8 cellular contexts compared by ENCODE assay signal in genomic region chr15:45454825-45455224, GRCh38.
DNase-seq lines count a peak whose midpoint lies in the region; ATAC-seq, FAIRE-seq and TF ChIP-seq lines count a peak whose summit lies in the region.

No MANE protein-coding gene starts in this region.

- H4K8ac ChIP-seq in mesenchymal stem cell (ENCODE audit: low read length): peak overlapping the region; percentile 88

- peak overlapping the region; percentile 65 for H3K27ac Mint-ChIP-seq in T-helper 2 cell treated with Interferon-gamma antibody and Interleukin-4, amounts not matched to agents 5 μg/mL and 100 μg/mL, for 36 hours

- POLR2A ChIA-PET in K562 (lab: Yijun Ruan, JAX): interaction anchor here (0.7 kb wide), 1 partner anchor 98 kb away, joined by 3 read pairs; no protein-coding TSS in a partner anchor

- peak overlapping the region; percentile 83 to 94 for H2BK12ac ChIP-seq in mesenchymal stem cell (ENCODE audit: low read length in 2 of 2)

- no peak for TF ChIP-seq EP300 in K562 (IDR thresholded peaks at IDR 0.05; ENCODE audit: low read length)

- H3K9me3 ChIP-seq in K562 (replicated peaks; ENCODE audit: control insufficient read depth, insufficient read depth, low read depth, low read length) (no peaks in the 10 kb centered on the region), mesenchymal stem cell (ENCODE audit: control insufficient read depth, low read length) (peaks cover 7% of the 10 kb centered on the region)

- intact Hi-C loops in K562 (cut with micrococcal nuclease): loop anchor here (5.0 kb wide), 1 partner anchor 148 kb away; no protein-coding TSS in a partner anchor

- no peak for TF ChIP-seq POLR2A in K562 (conservative IDR thresholded peaks at IDR 0.05)

- peak; percentile 94 for DNase-seq in AG08395 (ENCODE audit: low spot score)
- DNase-seq in GM19238 (ENCODE audit: insufficient read length, low spot score): peak; percentile 50
- peak; percentile 79 for DNase-seq in T-helper 2 cell treated with Interferon-gamma antibody and Interleukin-4, amounts not matched to agents 5 μg/mL and 100 μg/mL, for 36 hours (ENCODE audit: low spot score)
- DNase-seq in K562 (ENCODE audit: extremely low read depth in 1 of 4, low spot score in 3 of 4): peak in 2 of 4 experiments; percentile 20
- DNase-seq in mesenchymal stem cell: peak; percentile 94
- DNase-seq in stimulated activated CD8-positive, alpha-beta memory T cell treated with anti-CD3 and anti-CD28 coated beads, Interleukin-7, amount 100 ng/mL, for 4 hours (ENCODE audit: low read depth in 2 of 2): peak; percentile 58 to 62
- DNase-seq in NCI-H146 (lab: John Stamatoyannopoulos, UW): no peak

- peak overlapping the region; percentile 20 for H2BK5ac ChIP-seq in mesenchymal stem cell (ENCODE audit: low read depth, low read length, poor library complexity, severe bottlenecking)

- TF ChIP-seq RAD21 in K562 (CRISPR knock-in tag; conservative IDR thresholded peaks at IDR 0.05 in 1 of 2, IDR thresholded peaks at IDR 0.05 in 1 of 2): no peak

- TF ChIP-seq CTCF in K562 (IDR thresholded peaks at IDR 0.05 in 2 of 3, conservative IDR thresholded peaks at IDR 0.05 in 1 of 3; ENCODE audit: insufficient read depth in 2 of 3, low read depth in 1 of 3, low read length in 3 of 3): no peak

- no peaks in the 10 kb centered on the region for H3K9me3 Mint-ChIP-seq in T-helper 2 cell treated with Interferon-gamma antibody and Interleukin-4, amounts not matched to agents 5 μg/mL and 100 μg/mL, for 36 hours

- H2BK15ac ChIP-seq in mesenchymal stem cell (ENCODE audit: low read depth, poor library complexity, severe bottlenecking): peak overlapping the region; percentile 95

- in situ Hi-C loops in K562 (cut with MboI): loop anchor here (5.0 kb wide), 2 partner anchors 157 to 248 kb away; no protein-coding TSS in a partner anchor

- FAIRE-seq in K562 (lab: Jason Lieb, UNC): no peak

- CTCF ChIA-PET in K562 (lab: Yijun Ruan, JAX; ENCODE audit: low intra/inter-chr PET ratio): interaction anchor here (0.6 to 0.7 kb wide), 3 partner anchors 14 to 485 kb away, joined by 3 to 7 read pairs (median 3); no protein-coding TSS in a partner anchor

- H3K4me1 ChIP-seq in K562 (replicated peaks in 1 of 2; ENCODE audit: control insufficient read depth in 2 of 2, insufficient read depth in 2 of 2, low read length in 2 of 2): peaks cover 9% of the 10 kb centered on the region in 2 experiments; a peak in 4 of 5 replicates
- H3K4me1 ChIP-seq in mesenchymal stem cell (ENCODE audit: control insufficient read depth, insufficient read depth, low read depth, low read length): peaks cover 24% of the 10 kb centered on the region

- no TSS peak for BruUV-seq in K562 (replicated peaks; lab: Mats Ljungman, UMichigan)

- H3K27me3 ChIP-seq in K562 (ENCODE audit: control insufficient read depth in 2 of 2, insufficient read depth in 2 of 2, low read length in 2 of 2): peaks cover 10 to 24% of the 10 kb centered on the region in 2 experiments; a peak in 4 of 5 replicates
- peaks cover 0 to 8% of the 10 kb centered on the region in 2 experiments for H3K27me3 ChIP-seq in mesenchymal stem cell (ENCODE audit: control insufficient read depth in 1 of 2, insufficient read depth in 1 of 2, low read length in 2 of 2)

- H3K4me3 Mint-ChIP-seq in T-helper 2 cell treated with Interferon-gamma antibody and Interleukin-4, amounts not matched to agents 5 μg/mL and 100 μg/mL, for 36 hours: peak overlapping the region; percentile 64

- 4% methylated on average over 8 of the region's 8 CpGs for WGBS in K562 (ENCODE audit: insufficient coverage, low coverage, missing lambda C conversion rate)
- 9% methylated on average over 8 of the region's 8 CpGs for WGBS in mesenchymal stem cell

- H3K4me3 ChIP-seq in K562 (no peak overlapping the region), mesenchymal stem cell (ENCODE audit: insufficient read depth in 1 of 2, low read depth in 1 of 2, low read length in 2 of 2) (peak overlapping the region in 1 of 2 experiments; percentile 30)

- H2AFZ ChIP-seq in K562 (ENCODE audit: low read depth, low read length): no peak overlapping the region
- peak overlapping the region; percentile 44 for H2AFZ ChIP-seq in mesenchymal stem cell (ENCODE audit: low read depth, low read length)

- ATAC-seq in HG03442 (IDR thresholded peaks at IDR 0.05; ENCODE audit: unreplicated experiment) (peak; percentile 58), K562 (peak; percentile 9; the same call in 1 of the 3 replicates)

- H3K23ac ChIP-seq in mesenchymal stem cell (ENCODE audit: low read length in 2 of 2): no peak overlapping the region

- H3K4me2 ChIP-seq in K562 (ENCODE audit: insufficient read depth, low read length) (no peak overlapping the region), mesenchymal stem cell (ENCODE audit: low read length, poor library complexity, severe bottlenecking) (peak overlapping the region; percentile 47)

- peak overlapping the region; percentile 66 for H4K91ac ChIP-seq in mesenchymal stem cell (ENCODE audit: low read length)

- peak overlapping the region; percentile 98 for H2AK5ac ChIP-seq in mesenchymal stem cell (ENCODE audit: low read length, severe bottlenecking)

- H3K4me1 Mint-ChIP-seq in T-helper 2 cell treated with Interferon-gamma antibody and Interleukin-4, amounts not matched to agents 5 μg/mL and 100 μg/mL, for 36 hours (ENCODE audit: low read depth): peaks cover 52% of the 10 kb centered on the region

- no peaks in the 10 kb centered on the region for H3K79me1 ChIP-seq in mesenchymal stem cell (replicated peaks; ENCODE audit: low read length, poor library complexity, severe bottlenecking)

- H3K18ac ChIP-seq in mesenchymal stem cell (ENCODE audit: low read depth in 1 of 2, low read length in 2 of 2): peak overlapping the region; percentile 51 to 82

- H4K20me1 ChIP-seq in K562 (replicated peaks; ENCODE audit: control insufficient read depth, insufficient read depth, low read length): no peaks in the 10 kb centered on the region

- peak overlapping the region in 1 of 2 experiments; percentile 75 for H3K14ac ChIP-seq in mesenchymal stem cell (ENCODE audit: low read length in 2 of 2)

- H3K36me3 ChIP-seq in K562 (ENCODE audit: control insufficient read depth, insufficient read depth, low read length) (no peaks in the 10 kb centered on the region), mesenchymal stem cell (ENCODE audit: control insufficient read depth in 1 of 2, insufficient read depth in 2 of 2, low read depth in 1 of 2, low read length in 2 of 2) (no peaks in the 10 kb centered on the region)

- no peaks in the 10 kb centered on the region for H3K9me1 ChIP-seq in K562 (ENCODE audit: control insufficient read depth, insufficient read depth, low read length)

- peak overlapping the region in 1 of 2 experiments; percentile 96 for H3K4ac ChIP-seq in mesenchymal stem cell (ENCODE audit: low read depth in 1 of 2, low read length in 2 of 2)

- H3K79me2 ChIP-seq in K562 (ENCODE audit: control insufficient read depth, insufficient read depth, low read length): no peaks in the 10 kb centered on the region

- H3K9ac ChIP-seq in K562 (ENCODE audit: insufficient read depth in 1 of 2, low read depth in 2 of 2, low read length in 2 of 2): no peak overlapping the region
- H3K9ac ChIP-seq in mesenchymal stem cell (ENCODE audit: low read length): peak overlapping the region; percentile 65

- peak overlapping the region; percentile 50 for H2BK120ac ChIP-seq in mesenchymal stem cell (ENCODE audit: low read depth, low read length)

- no peaks in the 10 kb centered on the region for H3K27me3 Mint-ChIP-seq in T-helper 2 cell treated with Interferon-gamma antibody and Interleukin-4, amounts not matched to agents 5 μg/mL and 100 μg/mL, for 36 hours (ENCODE audit: low read depth)

- no peak overlapping the region for H3K27ac ChIP-seq in K562 (ENCODE audit: extremely low read depth, low read depth, low read length)
- H3K27ac ChIP-seq in mesenchymal stem cell (ENCODE audit: low read length, poor library complexity, severe bottlenecking): peak overlapping the region; percentile 70

- H3K36me3 Mint-ChIP-seq in T-helper 2 cell treated with Interferon-gamma antibody and Interleukin-4, amounts not matched to agents 5 μg/mL and 100 μg/mL, for 36 hours (ENCODE audit: low read depth): no peaks in the 10 kb centered on the region

TF ChIP-seq in K562, 482 proteins besides CTCF, POLR2A, EP300 and RAD21 (continues in another document):
- TF ChIP-seq, protein P1, sequence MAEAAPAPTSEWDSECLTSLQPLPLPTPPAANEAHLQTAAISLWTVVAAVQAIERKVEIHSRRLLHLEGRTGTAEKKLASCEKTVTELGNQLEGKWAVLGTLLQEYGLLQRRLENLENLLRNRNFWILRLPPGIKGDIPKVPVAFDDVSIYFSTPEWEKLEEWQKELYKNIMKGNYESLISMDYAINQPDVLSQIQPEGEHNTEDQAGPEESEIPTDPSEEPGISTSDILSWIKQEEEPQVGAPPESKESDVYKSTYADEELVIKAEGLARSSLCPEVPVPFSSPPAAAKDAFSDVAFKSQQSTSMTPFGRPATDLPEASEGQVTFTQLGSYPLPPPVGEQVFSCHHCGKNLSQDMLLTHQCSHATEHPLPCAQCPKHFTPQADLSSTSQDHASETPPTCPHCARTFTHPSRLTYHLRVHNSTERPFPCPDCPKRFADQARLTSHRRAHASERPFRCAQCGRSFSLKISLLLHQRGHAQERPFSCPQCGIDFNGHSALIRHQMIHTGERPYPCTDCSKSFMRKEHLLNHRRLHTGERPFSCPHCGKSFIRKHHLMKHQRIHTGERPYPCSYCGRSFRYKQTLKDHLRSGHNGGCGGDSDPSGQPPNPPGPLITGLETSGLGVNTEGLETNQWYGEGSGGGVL (CRISPR knock-in tag; IDR thresholded peaks at IDR 0.05): no peak
- TF ChIP-seq TEAD1 (CRISPR knock-in tag; IDR thresholded peaks at IDR 0.05) (0 out of 4 replicates have a peak, but pooled peaks of 1 of the 2 experiments have one; percentile 42), HOXB6 (CRISPR knock-in tag; IDR thresholded peaks at IDR 0.05; ENCODE audit: borderline replicate concordance) (no peak), CTBP1 (IDR thresholded peaks at IDR 0.05; ENCODE audit: borderline replicate concordance) (0 out of 2 replicates have a peak, but pooled peaks have one; percentile 16), ZNF134 (CRISPR knock-in tag; conservative IDR thresholded peaks at IDR 0.05) (peak; percentile 72), CREM (IDR thresholded peaks at IDR 0.05; ENCODE audit: low read depth) (peak; percentile 38; the same call in 1 of the 2 replicates), ESRRA (IDR thresholded peaks at IDR 0.05; ENCODE audit: borderline replicate concordance, low read depth) (peak; percentile 68; the same call in 1 of the 2 replicates), KLF1 (tag; IDR thresholded peaks at IDR 0.05) (no peak), NCOR1 (IDR thresholded peaks at IDR 0.05) (no peak), ZKSCAN1 (IDR thresholded peaks at IDR 0.05; ENCODE audit: low read depth, low read length) (no peak), PRPF4 (IDR thresholded peaks at IDR 0.05; ENCODE audit: insufficient read depth, low read depth, low read length, poor library complexity, severe bottlenecking) (no peak), ZNF79 (CRISPR knock-in tag; IDR thresholded peaks at IDR 0.05; ENCODE audit: low read depth) (no peak)
